In genomic region chr3:179428876-179429548, GRCh38 we compare ENCODE assay signal across 29 cellular contexts.
"Had no signal": no experiment of that assay in that cellular context is flagged by ENCODE, and none has a peak within 500 bp of the region (broad histone marks: within the 10 kb centered on the region; RNA-seq: fewer than 3 reads in every experiment).

No MANE protein-coding gene starts in this region.

- H3K27me3 ChIP-seq: left lung, pancreas, stomach, testis, thyroid gland, transverse colon, upper lobe of left lung, vagina had no signal

- H3K4me1 ChIP-seq: pancreas, prostate gland, testis had no signal

- H3K4me3 Mint-ChIP-seq: immature natural killer cell; mesothelial cell of epicardium; natural killer cell treated with Interleukin-12 subunit alpha and Interleukin-12 subunit beta and Interleukin-15 and Interleukin-18, amount 100 ng/mL, for 72 hours had no signal

- H3K27ac Mint-ChIP-seq: immature natural killer cell; mesothelial cell of epicardium; natural killer cell treated with Interleukin-12 subunit alpha and Interleukin-12 subunit beta and Interleukin-15 and Interleukin-18, amount 100 ng/mL, for 72 hours had no signal

- H3K9me3 Mint-ChIP-seq: immature natural killer cell; mesothelial cell of epicardium; naive B cell; natural killer cell treated with Interleukin-12 subunit alpha and Interleukin-12 subunit beta and Interleukin-15 and Interleukin-18, amount 100 ng/mL, for 72 hours; stimulated activated naive B cell treated with anti-CD40 and anti-IgM and Interleukin-4, amounts not matched to agents 10 μg/mL and 1 μg/mL and 100 μg/mL, for 72 hours had no signal

- H3K4me1 Mint-ChIP-seq: immature natural killer cell had no signal

- H3K36me3 Mint-ChIP-seq: immature natural killer cell; natural killer cell treated with Interleukin-12 subunit alpha and Interleukin-12 subunit beta and Interleukin-15 and Interleukin-18, amount 100 ng/mL, for 72 hours had no signal

- H3K27ac ChIP-seq: left lung, lower lobe of right lung, pancreas, prostate gland, stomach, testis, thyroid gland, transverse colon, upper lobe of left lung, vagina had no signal

- H3K27me3 Mint-ChIP-seq: naive B cell; stimulated activated naive B cell treated with anti-CD40 and anti-IgM and Interleukin-4, amounts not matched to agents 10 μg/mL and 1 μg/mL and 100 μg/mL, for 72 hours had no signal

- DNase-seq: hypothalamus; immature natural killer cell; kidney; left colon; left lung; lower lobe of right lung; mesendoderm; naive B cell; nucleus accumbens; pancreas; posterior cingulate gyrus; retina; right cardiac atrium; stimulated activated CD4-positive, alpha-beta T cell treated with anti-CD3 and anti-CD28 coated beads, Interleukin-1b, Interleukin-23, amount 100 ng/mL, for 48 hours; stimulated activated CD4-positive, alpha-beta T cell treated with anti-CD3 and anti-CD28 coated beads, Interleukin-2, amount 100 ng/mL, for 48 hours; stimulated activated CD4-positive, alpha-beta T cell treated with anti-CD3 and anti-CD28 coated beads, Interleukin-4, amount 100 ng/mL, for 4 hours; stimulated activated CD8-positive, alpha-beta memory T cell treated with anti-CD3 and anti-CD28 coated beads, Interleukin-4, amount 100 ng/mL, for 48 hours; stimulated activated naive B cell treated with anti-CD40 and anti-IgM and Interleukin-4, amounts not matched to agents 10 μg/mL and 1 μg/mL and 100 μg/mL, for 72 hours; stimulated activated naive CD8-positive, alpha-beta T cell treated with anti-CD3 and anti-CD28 coated beads, Interleukin-15, Interleukin-2, amounts not matched to agents 100 U/mL and 50 U/mL, for 24 hours; stomach; testis; thyroid gland; transverse colon; upper lobe of left lung had no signal

- ATAC-seq: left colon; left lung; lower lobe of right lung; natural killer cell treated with Interleukin-12 subunit alpha and Interleukin-12 subunit beta and Interleukin-15 and Interleukin-18, amount 100 ng/mL, for 72 hours; pancreas; stimulated activated naive CD8-positive, alpha-beta T cell treated with anti-CD3 and anti-CD28 coated beads, Interleukin-15, Interleukin-2, amounts not matched to agents 100 U/mL and 50 U/mL, for 24 hours had no signal

- H3K4me3 ChIP-seq: left lung, lower lobe of right lung, pancreas, prostate gland, smooth muscle cell, stomach, testis, thyroid gland, transverse colon, upper lobe of left lung, vagina had no signal

- H3K36me3 ChIP-seq: pancreas, prostate gland, transverse colon had no signal

- H3K9me3 ChIP-seq: left lung, lower lobe of right lung, pancreas, prostate gland, stomach, testis, thyroid gland, transverse colon, upper lobe of left lung, vagina had no signal
